Comparison of ENCODE assay signal across 1 cellular context in the genomic region with DNA sequence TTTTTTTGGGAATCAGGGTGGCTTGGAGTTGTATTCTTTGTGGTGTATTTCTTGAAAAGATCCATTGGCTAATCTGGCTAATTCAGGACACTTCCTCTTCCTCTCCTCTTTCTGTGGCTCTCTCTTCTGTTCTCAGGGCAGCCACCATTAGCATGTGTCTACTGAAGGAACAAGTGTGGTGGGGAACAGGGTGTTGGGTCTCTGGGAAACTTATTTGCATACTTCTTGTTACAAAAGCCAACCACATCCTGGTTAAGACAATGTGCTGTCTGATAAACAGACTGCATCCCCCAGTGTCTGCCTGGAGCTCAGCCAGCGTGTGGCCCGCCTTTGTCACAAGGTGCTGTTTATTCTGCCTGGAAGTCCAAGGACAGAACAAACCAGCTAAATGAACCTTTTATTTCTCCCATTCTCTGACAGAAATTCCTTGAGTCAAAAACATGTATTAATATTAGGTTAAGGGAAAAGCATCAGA.
TF ChIP-seq lines count a peak whose summit lies in the region.

No MANE protein-coding gene starts in this region.

TF ChIP-seq in K562, 482 proteins besides CTCF, POLR2A, EP300 and RAD21 (continued from another document and continues in another):
- TF ChIP-seq, protein P1, sequence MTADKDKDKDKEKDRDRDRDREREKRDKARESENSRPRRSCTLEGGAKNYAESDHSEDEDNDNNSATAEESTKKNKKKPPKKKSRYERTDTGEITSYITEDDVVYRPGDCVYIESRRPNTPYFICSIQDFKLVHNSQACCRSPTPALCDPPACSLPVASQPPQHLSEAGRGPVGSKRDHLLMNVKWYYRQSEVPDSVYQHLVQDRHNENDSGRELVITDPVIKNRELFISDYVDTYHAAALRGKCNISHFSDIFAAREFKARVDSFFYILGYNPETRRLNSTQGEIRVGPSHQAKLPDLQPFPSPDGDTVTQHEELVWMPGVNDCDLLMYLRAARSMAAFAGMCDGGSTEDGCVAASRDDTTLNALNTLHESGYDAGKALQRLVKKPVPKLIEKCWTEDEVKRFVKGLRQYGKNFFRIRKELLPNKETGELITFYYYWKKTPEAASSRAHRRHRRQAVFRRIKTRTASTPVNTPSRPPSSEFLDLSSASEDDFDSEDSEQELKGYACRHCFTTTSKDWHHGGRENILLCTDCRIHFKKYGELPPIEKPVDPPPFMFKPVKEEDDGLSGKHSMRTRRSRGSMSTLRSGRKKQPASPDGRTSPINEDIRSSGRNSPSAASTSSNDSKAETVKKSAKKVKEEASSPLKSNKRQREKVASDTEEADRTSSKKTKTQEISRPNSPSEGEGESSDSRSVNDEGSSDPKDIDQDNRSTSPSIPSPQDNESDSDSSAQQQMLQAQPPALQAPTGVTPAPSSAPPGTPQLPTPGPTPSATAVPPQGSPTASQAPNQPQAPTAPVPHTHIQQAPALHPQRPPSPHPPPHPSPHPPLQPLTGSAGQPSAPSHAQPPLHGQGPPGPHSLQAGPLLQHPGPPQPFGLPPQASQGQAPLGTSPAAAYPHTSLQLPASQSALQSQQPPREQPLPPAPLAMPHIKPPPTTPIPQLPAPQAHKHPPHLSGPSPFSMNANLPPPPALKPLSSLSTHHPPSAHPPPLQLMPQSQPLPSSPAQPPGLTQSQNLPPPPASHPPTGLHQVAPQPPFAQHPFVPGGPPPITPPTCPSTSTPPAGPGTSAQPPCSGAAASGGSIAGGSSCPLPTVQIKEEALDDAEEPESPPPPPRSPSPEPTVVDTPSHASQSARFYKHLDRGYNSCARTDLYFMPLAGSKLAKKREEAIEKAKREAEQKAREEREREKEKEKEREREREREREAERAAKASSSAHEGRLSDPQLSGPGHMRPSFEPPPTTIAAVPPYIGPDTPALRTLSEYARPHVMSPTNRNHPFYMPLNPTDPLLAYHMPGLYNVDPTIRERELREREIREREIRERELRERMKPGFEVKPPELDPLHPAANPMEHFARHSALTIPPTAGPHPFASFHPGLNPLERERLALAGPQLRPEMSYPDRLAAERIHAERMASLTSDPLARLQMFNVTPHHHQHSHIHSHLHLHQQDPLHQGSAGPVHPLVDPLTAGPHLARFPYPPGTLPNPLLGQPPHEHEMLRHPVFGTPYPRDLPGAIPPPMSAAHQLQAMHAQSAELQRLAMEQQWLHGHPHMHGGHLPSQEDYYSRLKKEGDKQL (CRISPR knock-in tag; IDR thresholded peaks at IDR 0.05; ENCODE audit: borderline replicate concordance): no peak
- TF ChIP-seq, protein P2, sequence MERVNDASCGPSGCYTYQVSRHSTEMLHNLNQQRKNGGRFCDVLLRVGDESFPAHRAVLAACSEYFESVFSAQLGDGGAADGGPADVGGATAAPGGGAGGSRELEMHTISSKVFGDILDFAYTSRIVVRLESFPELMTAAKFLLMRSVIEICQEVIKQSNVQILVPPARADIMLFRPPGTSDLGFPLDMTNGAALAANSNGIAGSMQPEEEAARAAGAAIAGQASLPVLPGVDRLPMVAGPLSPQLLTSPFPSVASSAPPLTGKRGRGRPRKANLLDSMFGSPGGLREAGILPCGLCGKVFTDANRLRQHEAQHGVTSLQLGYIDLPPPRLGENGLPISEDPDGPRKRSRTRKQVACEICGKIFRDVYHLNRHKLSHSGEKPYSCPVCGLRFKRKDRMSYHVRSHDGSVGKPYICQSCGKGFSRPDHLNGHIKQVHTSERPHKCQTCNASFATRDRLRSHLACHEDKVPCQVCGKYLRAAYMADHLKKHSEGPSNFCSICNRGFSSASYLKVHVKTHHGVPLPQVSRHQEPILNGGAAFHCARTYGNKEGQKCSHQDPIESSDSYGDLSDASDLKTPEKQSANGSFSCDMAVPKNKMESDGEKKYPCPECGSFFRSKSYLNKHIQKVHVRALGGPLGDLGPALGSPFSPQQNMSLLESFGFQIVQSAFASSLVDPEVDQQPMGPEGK (CRISPR knock-in tag; IDR thresholded peaks at IDR 0.05; ENCODE audit: borderline replicate concordance): no peak
- TF ChIP-seq MCM2 (IDR thresholded peaks at IDR 0.05; ENCODE audit: low read depth) (no peak), ZEB2 (IDR thresholded peaks at IDR 0.05) (no peak), CBX3 (IDR thresholded peaks at IDR 0.05; ENCODE audit: borderline replicate concordance in 1 of 2, low read length in 2 of 2) (peak in 1 of 2 experiments; percentile 52; a peak in 1 of 3 replicates), FOXK1 (CRISPR knock-in tag; IDR thresholded peaks at IDR 0.05; ENCODE audit: borderline replicate concordance) (no peak), ARNT (IDR thresholded peaks at IDR 0.05) (0 out of 4 replicates have a peak, but pooled peaks of 1 of the 2 experiments have one; percentile 20), GABPB2 (CRISPR knock-in tag; conservative IDR thresholded peaks at IDR 0.05) (no peak), TARDBP (IDR thresholded peaks at IDR 0.05) (no peak), ZNF121 (CRISPR knock-in tag; conservative IDR thresholded peaks at IDR 0.05) (no peak), NONO (IDR thresholded peaks at IDR 0.05; ENCODE audit: low read depth in 2 of 2, low read length in 1 of 2) (no peak), RBM39 (optimal IDR thresholded peaks at IDR 0.05; ENCODE audit: low read depth, low read length) (no peak), ZNF184 (CRISPR knock-in tag; IDR thresholded peaks at IDR 0.05) (no peak), RBM34 (IDR thresholded peaks at IDR 0.05; ENCODE audit: borderline replicate concordance, insufficient read depth, low read length) (no peak), DPF2 (IDR thresholded peaks at IDR 0.05) (peak; percentile 81), ZSCAN32 (CRISPR knock-in tag; IDR thresholded peaks at IDR 0.05) (no peak), JUNB (CRISPR knock-in tag; conservative IDR thresholded peaks at IDR 0.05) (no peak), POLR2B (IDR thresholded peaks at IDR 0.05; ENCODE audit: low read depth, partially characterized antibody) (no peak), MAFG (tag; conservative IDR thresholded peaks at IDR 0.05) (no peak), TSC22D4 (tag; IDR thresholded peaks at IDR 0.05) (no peak), ERF (CRISPR knock-in tag; IDR thresholded peaks at IDR 0.05) (no peak), RBM25 (IDR thresholded peaks at IDR 0.05; ENCODE audit: low read depth, low read length, severe bottlenecking) (no peak), ZNF586 (CRISPR knock-in tag; conservative IDR thresholded peaks at IDR 0.05) (no peak), MEIS2 (IDR thresholded peaks at IDR 0.05; ENCODE audit: partially characterized antibody) (no peak), ZNF41 (CRISPR knock-in tag; conservative IDR thresholded peaks at IDR 0.05) (no peak), ZNF431 (CRISPR knock-in tag; IDR thresholded peaks at IDR 0.05) (no peak)
- TF ChIP-seq, protein P3, sequence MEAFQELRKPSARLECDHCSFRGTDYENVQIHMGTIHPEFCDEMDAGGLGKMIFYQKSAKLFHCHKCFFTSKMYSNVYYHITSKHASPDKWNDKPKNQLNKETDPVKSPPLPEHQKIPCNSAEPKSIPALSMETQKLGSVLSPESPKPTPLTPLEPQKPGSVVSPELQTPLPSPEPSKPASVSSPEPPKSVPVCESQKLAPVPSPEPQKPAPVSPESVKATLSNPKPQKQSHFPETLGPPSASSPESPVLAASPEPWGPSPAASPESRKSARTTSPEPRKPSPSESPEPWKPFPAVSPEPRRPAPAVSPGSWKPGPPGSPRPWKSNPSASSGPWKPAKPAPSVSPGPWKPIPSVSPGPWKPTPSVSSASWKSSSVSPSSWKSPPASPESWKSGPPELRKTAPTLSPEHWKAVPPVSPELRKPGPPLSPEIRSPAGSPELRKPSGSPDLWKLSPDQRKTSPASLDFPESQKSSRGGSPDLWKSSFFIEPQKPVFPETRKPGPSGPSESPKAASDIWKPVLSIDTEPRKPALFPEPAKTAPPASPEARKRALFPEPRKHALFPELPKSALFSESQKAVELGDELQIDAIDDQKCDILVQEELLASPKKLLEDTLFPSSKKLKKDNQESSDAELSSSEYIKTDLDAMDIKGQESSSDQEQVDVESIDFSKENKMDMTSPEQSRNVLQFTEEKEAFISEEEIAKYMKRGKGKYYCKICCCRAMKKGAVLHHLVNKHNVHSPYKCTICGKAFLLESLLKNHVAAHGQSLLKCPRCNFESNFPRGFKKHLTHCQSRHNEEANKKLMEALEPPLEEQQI (IDR thresholded peaks at IDR 0.05): peak; percentile 91
- TF ChIP-seq, protein P4, sequence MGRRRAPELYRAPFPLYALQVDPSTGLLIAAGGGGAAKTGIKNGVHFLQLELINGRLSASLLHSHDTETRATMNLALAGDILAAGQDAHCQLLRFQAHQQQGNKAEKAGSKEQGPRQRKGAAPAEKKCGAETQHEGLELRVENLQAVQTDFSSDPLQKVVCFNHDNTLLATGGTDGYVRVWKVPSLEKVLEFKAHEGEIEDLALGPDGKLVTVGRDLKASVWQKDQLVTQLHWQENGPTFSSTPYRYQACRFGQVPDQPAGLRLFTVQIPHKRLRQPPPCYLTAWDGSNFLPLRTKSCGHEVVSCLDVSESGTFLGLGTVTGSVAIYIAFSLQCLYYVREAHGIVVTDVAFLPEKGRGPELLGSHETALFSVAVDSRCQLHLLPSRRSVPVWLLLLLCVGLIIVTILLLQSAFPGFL (CRISPR knock-in tag; IDR thresholded peaks at IDR 0.05): no peak
- TF ChIP-seq, protein P5, sequence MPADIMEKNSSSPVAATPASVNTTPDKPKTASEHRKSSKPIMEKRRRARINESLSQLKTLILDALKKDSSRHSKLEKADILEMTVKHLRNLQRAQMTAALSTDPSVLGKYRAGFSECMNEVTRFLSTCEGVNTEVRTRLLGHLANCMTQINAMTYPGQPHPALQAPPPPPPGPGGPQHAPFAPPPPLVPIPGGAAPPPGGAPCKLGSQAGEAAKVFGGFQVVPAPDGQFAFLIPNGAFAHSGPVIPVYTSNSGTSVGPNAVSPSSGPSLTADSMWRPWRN (IDR thresholded peaks at IDR 0.05; ENCODE audit: low read depth): 0 out of 2 replicates have a peak, but pooled peaks have one; percentile 5
- TF ChIP-seq, protein P6, sequence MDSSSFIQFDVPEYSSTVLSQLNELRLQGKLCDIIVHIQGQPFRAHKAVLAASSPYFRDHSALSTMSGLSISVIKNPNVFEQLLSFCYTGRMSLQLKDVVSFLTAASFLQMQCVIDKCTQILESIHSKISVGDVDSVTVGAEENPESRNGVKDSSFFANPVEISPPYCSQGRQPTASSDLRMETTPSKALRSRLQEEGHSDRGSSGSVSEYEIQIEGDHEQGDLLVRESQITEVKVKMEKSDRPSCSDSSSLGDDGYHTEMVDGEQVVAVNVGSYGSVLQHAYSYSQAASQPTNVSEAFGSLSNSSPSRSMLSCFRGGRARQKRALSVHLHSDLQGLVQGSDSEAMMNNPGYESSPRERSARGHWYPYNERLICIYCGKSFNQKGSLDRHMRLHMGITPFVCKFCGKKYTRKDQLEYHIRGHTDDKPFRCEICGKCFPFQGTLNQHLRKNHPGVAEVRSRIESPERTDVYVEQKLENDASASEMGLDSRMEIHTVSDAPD (CRISPR knock-in tag; IDR thresholded peaks at IDR 0.05): 0 out of 2 replicates have a peak, but pooled peaks have one; percentile 9
- TF ChIP-seq, protein P7, sequence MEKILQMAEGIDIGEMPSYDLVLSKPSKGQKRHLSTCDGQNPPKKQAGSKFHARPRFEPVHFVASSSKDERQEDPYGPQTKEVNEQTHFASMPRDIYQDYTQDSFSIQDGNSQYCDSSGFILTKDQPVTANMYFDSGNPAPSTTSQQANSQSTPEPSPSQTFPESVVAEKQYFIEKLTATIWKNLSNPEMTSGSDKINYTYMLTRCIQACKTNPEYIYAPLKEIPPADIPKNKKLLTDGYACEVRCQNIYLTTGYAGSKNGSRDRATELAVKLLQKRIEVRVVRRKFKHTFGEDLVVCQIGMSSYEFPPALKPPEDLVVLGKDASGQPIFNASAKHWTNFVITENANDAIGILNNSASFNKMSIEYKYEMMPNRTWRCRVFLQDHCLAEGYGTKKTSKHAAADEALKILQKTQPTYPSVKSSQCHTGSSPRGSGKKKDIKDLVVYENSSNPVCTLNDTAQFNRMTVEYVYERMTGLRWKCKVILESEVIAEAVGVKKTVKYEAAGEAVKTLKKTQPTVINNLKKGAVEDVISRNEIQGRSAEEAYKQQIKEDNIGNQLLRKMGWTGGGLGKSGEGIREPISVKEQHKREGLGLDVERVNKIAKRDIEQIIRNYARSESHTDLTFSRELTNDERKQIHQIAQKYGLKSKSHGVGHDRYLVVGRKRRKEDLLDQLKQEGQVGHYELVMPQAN (IDR thresholded peaks at IDR 0.05; ENCODE audit: borderline replicate concordance): no peak
- TF ChIP-seq, protein P8, sequence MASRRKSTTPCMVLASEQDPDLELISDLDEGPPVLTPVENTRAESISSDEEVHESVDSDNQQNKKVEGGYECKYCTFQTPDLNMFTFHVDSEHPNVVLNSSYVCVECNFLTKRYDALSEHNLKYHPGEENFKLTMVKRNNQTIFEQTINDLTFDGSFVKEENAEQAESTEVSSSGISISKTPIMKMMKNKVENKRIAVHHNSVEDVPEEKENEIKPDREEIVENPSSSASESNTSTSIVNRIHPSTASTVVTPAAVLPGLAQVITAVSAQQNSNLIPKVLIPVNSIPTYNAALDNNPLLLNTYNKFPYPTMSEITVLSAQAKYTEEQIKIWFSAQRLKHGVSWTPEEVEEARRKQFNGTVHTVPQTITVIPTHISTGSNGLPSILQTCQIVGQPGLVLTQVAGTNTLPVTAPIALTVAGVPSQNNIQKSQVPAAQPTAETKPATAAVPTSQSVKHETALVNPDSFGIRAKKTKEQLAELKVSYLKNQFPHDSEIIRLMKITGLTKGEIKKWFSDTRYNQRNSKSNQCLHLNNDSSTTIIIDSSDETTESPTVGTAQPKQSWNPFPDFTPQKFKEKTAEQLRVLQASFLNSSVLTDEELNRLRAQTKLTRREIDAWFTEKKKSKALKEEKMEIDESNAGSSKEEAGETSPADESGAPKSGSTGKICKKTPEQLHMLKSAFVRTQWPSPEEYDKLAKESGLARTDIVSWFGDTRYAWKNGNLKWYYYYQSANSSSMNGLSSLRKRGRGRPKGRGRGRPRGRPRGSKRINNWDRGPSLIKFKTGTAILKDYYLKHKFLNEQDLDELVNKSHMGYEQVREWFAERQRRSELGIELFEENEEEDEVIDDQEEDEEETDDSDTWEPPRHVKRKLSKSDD (conservative IDR thresholded peaks at IDR 0.05; ENCODE audit: low read length): no peak
- TF ChIP-seq, protein P9, sequence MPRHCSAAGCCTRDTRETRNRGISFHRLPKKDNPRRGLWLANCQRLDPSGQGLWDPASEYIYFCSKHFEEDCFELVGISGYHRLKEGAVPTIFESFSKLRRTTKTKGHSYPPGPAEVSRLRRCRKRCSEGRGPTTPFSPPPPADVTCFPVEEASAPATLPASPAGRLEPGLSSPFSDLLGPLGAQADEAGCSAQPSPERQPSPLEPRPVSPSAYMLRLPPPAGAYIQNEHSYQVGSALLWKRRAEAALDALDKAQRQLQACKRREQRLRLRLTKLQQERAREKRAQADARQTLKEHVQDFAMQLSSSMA (CRISPR knock-in tag; IDR thresholded peaks at IDR 0.05): no peak
